19 cellular contexts compared by ENCODE assay signal in the genomic region with DNA sequence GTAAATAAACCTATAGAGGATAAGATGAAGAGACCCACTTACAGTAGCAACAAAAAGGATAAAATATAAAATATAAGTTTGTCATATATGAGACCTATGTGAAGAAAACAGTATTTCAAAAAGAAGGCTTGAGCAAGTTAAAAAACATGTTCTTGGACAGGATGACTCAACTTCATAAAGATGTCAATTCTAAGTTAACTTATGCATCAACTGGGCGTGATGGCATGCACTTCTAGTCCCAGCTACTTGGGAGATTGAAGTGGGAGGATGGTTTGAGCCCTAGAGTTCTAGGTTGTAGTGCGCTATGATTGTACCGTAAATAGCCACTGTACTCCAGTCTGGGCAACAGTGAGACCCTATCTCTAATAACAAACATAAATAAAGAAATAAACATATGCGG. TPM values are rescaled to one million over a fixed set of nuclear protein-coding genes. Genes with fewer than 3 reads are reported as not detected.
A peak's percentile ranks its signal among the peaks of the same experiment; 100 is the strongest.
DNase-seq lines count a peak whose midpoint lies in the region; ATAC-seq, FAIRE-seq and TF ChIP-seq lines count a peak whose summit lies in the region.
"Had no signal": no experiment of that assay in that cellular context is flagged by ENCODE, and none has a peak within 500 bp of the region (broad histone marks: within the 10 kb centered on the region; RNA-seq: fewer than 3 reads in every experiment).

No MANE protein-coding gene starts in this region.

- 97 to 98% methylated on average over 4 of the region's 4 CpGs for WGBS in pancreas, 2 donors

- H3K4me3 Mint-ChIP-seq in HFFc6 = no peak overlapping the region

- H3K36me3 Mint-ChIP-seq in HFFc6 (ENCODE audit: low read depth) = peaks cover 40% of the 10 kb centered on the region

- peak overlapping the region; percentile 45; the same call in 1 of the 2 replicates for H3K27ac Mint-ChIP-seq in HFFc6

- TF ChIP-seq CTCF in AG10803 (conservative IDR thresholded peaks at IDR 0.05; ENCODE audit: low read length) (no peak), HFFc6 (IDR thresholded peaks at IDR 0.05) (no peak), epithelial cell of esophagus (IDR thresholded peaks at IDR 0.05; ENCODE audit: insufficient read depth, low read depth, low read length, missing control alignments) (no peak), pancreas (IDR thresholded peaks at IDR 0.05) (no peak)

- peak; percentile 98 for FAIRE-seq in pancreas (lab: Jason Lieb, UNC)
- FAIRE-seq: A549, GM19239 had no signal

- intact Hi-C loops in pancreas (cut with DNase I) = no loop called here

- H3K4me3 ChIP-seq in AG10803 (ENCODE audit: low read length) (no peak overlapping the region), epithelial cell of esophagus (ENCODE audit: low read length) (no peak overlapping the region), pancreas (no peak overlapping the region)
- H3K4me3 ChIP-seq: A549, PC-9, SK-N-MC had no signal

- ATAC-seq in pancreas = no peak
- no peak for ATAC-seq in GM19023 (IDR thresholded peaks at IDR 0.05; ENCODE audit: unreplicated experiment)
- ATAC-seq in GM18502 (IDR thresholded peaks at IDR 0.05; ENCODE audit: poor library complexity, unreplicated experiment) = no peak
- ATAC-seq: A549 had no signal

- H3K27me3 Mint-ChIP-seq in HFFc6 (ENCODE audit: insufficient read depth) = no peaks in the 10 kb centered on the region; the same call in 1 of the 2 replicates

- H3K9me3 ChIP-seq in pancreas = no peaks in the 10 kb centered on the region
- H3K9me3 ChIP-seq: A549 had no signal

- H3K27ac ChIP-seq in pancreas = no peak overlapping the region
- H3K27ac ChIP-seq: A549, C4-2B, PC-9, SK-N-MC had no signal

- peaks cover 0 to 6% (median 0%) of the 10 kb centered on the region in 3 donors for H3K4me1 ChIP-seq in pancreas

- H3K27me3 ChIP-seq in pancreas = no peaks in the 10 kb centered on the region

- peaks cover 42% of the 10 kb centered on the region for H3K4me1 Mint-ChIP-seq in HFFc6 (ENCODE audit: low read depth)

- no peaks in the 10 kb centered on the region for H3K9me3 Mint-ChIP-seq in HFFc6

- peaks cover 0 to 16% (median 0%) of the 10 kb centered on the region in 3 donors for H3K36me3 ChIP-seq in pancreas

- peak; percentile 3 for DNase-seq in AG10803 (ENCODE audit: low read depth)
- DNase-seq in HFFc6 = peak; percentile 40
- peak; percentile 36 for DNase-seq in epithelial cell of esophagus (ENCODE audit: low read depth)
- DNase-seq in pancreas = no peak
- DNase-seq in NCI-H1436 treated with DMSO at 0.1 percent for 48 hours (lab: John Stamatoyannopoulos, UW) = no peak
- DNase-seq: DND-41, H7, Karpas-422, NCI-H1417 treated with DMSO at 0.1 percent for 48 hours, NCI-H2029 treated with DMSO at 0.1 percent for 48 hours, NCI-H510A, NCI-H774, PC-9 had no signal

RNA-seq across cellular contexts. Expression of gene PDCD6IP, which starts 59.7 kb away (rescaled TPM):
- total RNA-seq in HFFc6 (2021; fragmentation: NEBNext Ultra II Directional; extraction: Animal tissue kit (Norgen Biotek cat#: 25700)) = 100 to 1,000 TPM; 229 to 251 (median 239) TPM
- total RNA-seq in pancreas = 100 to 1,000 TPM in 1 of 6 donors, 10 to 100 TPM in 5; 68.0 to 130 (median 83.4) TPM
- polyA plus RNA-seq in pancreas = 10 to 100 TPM; 15.1 to 27.6 TPM

Comparison
In these comparisons a context has a peak if more than half of its experiments do, and no peak if none do; other contexts are left out.
1. DNase-seq: peak in AG10803 (single experiment), HFFc6 (single experiment) and epithelial cell of esophagus (single experiment); none in pancreas (0 of 6) and NCI-H1436 treated with DMSO at 0.1 percent for 48 hours (single experiment).